In the genomic region with DNA sequence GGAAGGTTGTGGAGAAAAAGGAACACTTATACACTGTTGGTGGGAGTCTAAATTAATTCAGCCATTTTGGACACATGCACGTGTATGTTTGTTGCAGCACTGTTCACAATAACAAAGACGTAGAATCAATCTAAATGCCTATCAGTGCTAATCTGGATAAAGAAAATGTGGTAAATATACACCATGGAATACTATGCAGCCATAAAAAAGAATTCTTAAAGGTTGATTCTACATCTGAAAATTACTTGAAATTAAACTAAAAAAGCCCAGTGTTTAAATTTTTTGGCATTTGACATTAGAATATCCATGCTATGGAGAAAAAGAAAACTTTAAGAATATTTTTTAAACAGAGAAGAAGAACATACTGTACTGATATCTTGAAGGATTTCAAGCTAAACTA, we compare ENCODE assay signal across 24 cellular contexts.
"Had no signal": no experiment of that assay in that cellular context is flagged by ENCODE, and none has a peak within 500 bp of the region (broad histone marks: within the 10 kb centered on the region; RNA-seq: fewer than 3 reads in every experiment).

No MANE protein-coding gene starts in this region.

- H3K4me1 Mint-ChIP-seq: endodermal cell, mesothelial cell of epicardium, naive B cell had no signal

- H3K27me3 Mint-ChIP-seq: dendritic cell treated with granulocyte-macrophage colony-stimulating factor and Interleukin-4, amounts not matched to agents 40 ng/mL and 50 ng/mL, for 4 days; effector memory CD8-positive, alpha-beta T cell; naive B cell had no signal

- H3K27ac Mint-ChIP-seq: dendritic cell treated with granulocyte-macrophage colony-stimulating factor and Interleukin-4, amounts not matched to agents 40 ng/mL and 50 ng/mL, for 4 days; effector memory CD8-positive, alpha-beta T cell; endodermal cell; mesothelial cell of epicardium had no signal

- H3K4me3 Mint-ChIP-seq: dendritic cell treated with granulocyte-macrophage colony-stimulating factor and Interleukin-4, amounts not matched to agents 40 ng/mL and 50 ng/mL, for 4 days; effector memory CD8-positive, alpha-beta T cell; endodermal cell; mesothelial cell of epicardium; naive B cell had no signal

- H3K36me3 ChIP-seq: colonic mucosa had no signal

- H3K27me3 ChIP-seq: colonic mucosa, esophagus muscularis mucosa, foreskin keratinocyte, gastroesophageal sphincter, heart right ventricle, left lung had no signal

- H3K36me3 Mint-ChIP-seq: naive B cell had no signal

- ATAC-seq: effector memory CD8-positive, alpha-beta T cell; foreskin keratinocyte; gastroesophageal sphincter; heart right ventricle; left cardiac atrium; left lung; left ventricle myocardium superior; lower lobe of right lung; mucosa of descending colon had no signal

- FAIRE-seq: endothelial cell of umbilical vein, frontal cortex, islet of Langerhans, keratinocyte had no signal

- H3K9me3 ChIP-seq: colonic mucosa, esophagus muscularis mucosa, gastroesophageal sphincter, left lung, lower lobe of right lung, mucosa of descending colon had no signal

- H3K4me1 ChIP-seq: colonic mucosa, left lung, lower lobe of right lung had no signal

- H3K27ac ChIP-seq: colonic mucosa, esophagus muscularis mucosa, foreskin keratinocyte, gastroesophageal sphincter, heart right ventricle, left lung, lower lobe of right lung had no signal

- H3K9me3 Mint-ChIP-seq: dendritic cell treated with granulocyte-macrophage colony-stimulating factor and Interleukin-4, amounts not matched to agents 40 ng/mL and 50 ng/mL, for 4 days; effector memory CD8-positive, alpha-beta T cell had no signal

- H3K4me3 ChIP-seq: colonic mucosa, esophagus muscularis mucosa, gastroesophageal sphincter, heart right ventricle, left lung, lower lobe of right lung, mucosa of descending colon had no signal

- DNase-seq: colonic mucosa; cortex of kidney; effector CD8-positive, alpha-beta T cell; effector memory CD8-positive, alpha-beta T cell; endodermal cell; foreskin keratinocyte; head of caudate nucleus; heart right ventricle; hippocampal formation; left cardiac atrium; left lung; left ventricle myocardium superior; lower lobe of right lung; mesenchymal stem cell; mucosa of descending colon; naive B cell had no signal
